ENCODE assay signal across 9 cellular contexts in the genomic region with DNA sequence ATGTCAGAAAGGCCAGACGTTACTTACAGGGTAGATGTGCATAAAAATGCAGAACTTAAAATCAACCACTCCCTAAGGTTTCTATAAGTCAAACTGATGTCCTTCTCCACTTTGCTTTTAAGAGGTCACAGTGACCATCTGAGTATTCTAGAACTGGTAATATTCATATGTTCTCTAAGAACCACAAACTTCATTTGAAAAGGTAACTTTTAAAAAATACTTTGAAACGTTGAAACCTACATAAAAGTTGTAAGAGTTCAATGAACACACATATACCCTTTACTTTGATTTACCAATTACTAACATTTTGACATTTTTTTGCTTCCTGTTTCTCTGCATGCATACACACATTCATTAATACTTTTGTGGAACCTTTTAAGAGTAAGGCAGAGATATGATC. TPM values are rescaled to one million over a fixed set of nuclear protein-coding genes. Genes with fewer than 3 reads are reported as not detected.
"Had no signal": no experiment of that assay in that cellular context is flagged by ENCODE, and none has a peak within 500 bp of the region (broad histone marks: within the 10 kb centered on the region; RNA-seq: fewer than 3 reads in every experiment).

No MANE protein-coding gene starts in this region.

- H3K4me3 Mint-ChIP-seq: H9, IgD-negative memory B cell had no signal

- H3K9me3 Mint-ChIP-seq: H9, IgD-negative memory B cell had no signal

- FAIRE-seq: HTR-8/SVneo had no signal

- H3K4me1 Mint-ChIP-seq: H9 had no signal

- H3K27me3 Mint-ChIP-seq: IgD-negative memory B cell had no signal

- H3K4me3 ChIP-seq: GM23248 had no signal

- H3K9ac ChIP-seq: GM23248 had no signal

- H2AFZ ChIP-seq: GM23248 had no signal

- H3K27ac ChIP-seq: GM23248 had no signal

- DNase-seq: GM23248, GOT3, H9, HCEC 1CT, KG1 had no signal

- H3K27ac Mint-ChIP-seq: H9 had no signal

RNA-seq across cellular contexts. Expression of gene ACTL7A, which starts 18.9 kb away (rescaled TPM):
- total RNA-seq: GM23248, H4, H9, HT-29 had no signal
- polyA plus RNA-seq: GM23248, IgD-negative memory B cell had no signal

RNA-seq across cellular contexts. Expression of gene ACTL7B, which starts 25.1 kb away (rescaled TPM):
- total RNA-seq: GM23248, H4, HT-29 had no signal
- polyA plus RNA-seq: GM23248, IgD-negative memory B cell had no signal
